Comparison of ENCODE assay signal across 30 cellular contexts in genomic region chr2:240551809-240552208, GRCh38. TPM values are rescaled to one million over a fixed set of nuclear protein-coding genes. Genes with fewer than 3 reads are reported as not detected.
A peak's percentile ranks its signal among the peaks of the same experiment; 100 is the strongest.
DNase-seq lines count a peak whose midpoint lies in the region; ATAC-seq and TF ChIP-seq lines count a peak whose summit lies in the region.
"Had no signal": no experiment of that assay in that cellular context is flagged by ENCODE, and none has a peak within 500 bp of the region (broad histone marks: within the 10 kb centered on the region; RNA-seq: fewer than 3 reads in every experiment).

No MANE protein-coding gene starts in this region.

- peaks cover 14% of the 10 kb centered on the region for H3K36me3 ChIP-seq in CD8-positive, alpha-beta T cell (ENCODE audit: insufficient read depth, low read length)

- CTCF ChIA-PET in activated CD8-positive, alpha-beta T cell treated with anti-CD3 and anti-CD28 coated beads, Interleukin-2, amount 10 ng/mL, durations not matched to agents 7 days and 5 days (lab: Charles Lee) = interaction anchor here (1.4 to 4.2 kb wide), 2 partner anchors 14 to 38 kb away, joined by 7 to 16 read pairs; no protein-coding TSS in a partner anchor
- CTCF ChIA-PET in CD8-positive, alpha-beta T cell (lab: Charles Lee) = interaction anchor here (0.7 to 1.9 kb wide), 2 partner anchors 38 to 43 kb away, joined by 3 to 9 read pairs; no protein-coding TSS in a partner anchor

- no peak for ATAC-seq in stimulated activated naive CD8-positive, alpha-beta T cell treated with anti-CD3 and anti-CD28 coated beads, Interleukin-15, amount 100 ng/mL, for 72 hours
- ATAC-seq in activated CD8-positive, alpha-beta T cell treated with anti-CD3 and anti-CD28 coated beads, Interleukin-2, amount 10 ng/mL, durations not matched to agents 7 days and 5 days = no peak
- peak; percentile 79 to 82 for ATAC-seq in naive B cell (ENCODE audit: low read depth in 2 of 2)
- ATAC-seq in HG03342 (IDR thresholded peaks at IDR 0.05; ENCODE audit: unreplicated experiment) = no peak
- ATAC-seq in SK-N-SH treated with all-trans-retinoic acid at 6 μM for 48 hours = no peak
- no peak for ATAC-seq in CD8-positive, alpha-beta T cell
- ATAC-seq: gastroesophageal sphincter, left lobe of liver had no signal

- no peaks in the 10 kb centered on the region for H3K27me3 ChIP-seq in CD8-positive, alpha-beta T cell (ENCODE audit: insufficient read depth, low read length)
- H3K27me3 ChIP-seq: SJSA1 had no signal

- POLR2A ChIA-PET in activated CD8-positive, alpha-beta T cell treated with anti-CD3 and anti-CD28 coated beads, Interleukin-2, amount 10 ng/mL, durations not matched to agents 7 days and 5 days (lab: Charles Lee) = interaction anchor here (0.9 to 1.0 kb wide), 2 partner anchors 9 to 69 kb away, joined by 3 read pairs; no protein-coding TSS in a partner anchor
- POLR2A ChIA-PET in CD8-positive, alpha-beta T cell (lab: Charles Lee) = interaction anchor here (0.9 to 1.0 kb wide), 2 partner anchors 9 to 14 kb away, joined by 3 read pairs; partner anchors contain the start of gene DUSP28

- H3K9me3 ChIP-seq in CD8-positive, alpha-beta T cell (ENCODE audit: low read length) = no peaks in the 10 kb centered on the region
- H3K9me3 ChIP-seq: gastroesophageal sphincter, sigmoid colon, SJSA1 had no signal

- H3K4me3 ChIP-seq in CD8-positive, alpha-beta T cell (ENCODE audit: low read depth, low read length) = no peak overlapping the region
- H3K4me3 ChIP-seq: gastroesophageal sphincter, sigmoid colon, SJSA1 had no signal

- peaks cover 5% of the 10 kb centered on the region for H3K4me1 ChIP-seq in CD8-positive, alpha-beta T cell (ENCODE audit: insufficient read depth, low read length)

- peaks cover 16% of the 10 kb centered on the region for H3K4me1 Mint-ChIP-seq in stimulated activated naive CD8-positive, alpha-beta T cell treated with anti-CD3 and anti-CD28 coated beads, Interleukin-15, Interleukin-2, amounts not matched to agents 100 ng/mL and 50 ng/mL, for 24 hours (ENCODE audit: low read depth)
- peaks cover 29% of the 10 kb centered on the region for H3K4me1 Mint-ChIP-seq in stimulated activated naive CD8-positive, alpha-beta T cell treated with anti-CD3 and anti-CD28 coated beads, Interleukin-15, amount 100 ng/mL, for 72 hours
- peaks cover 6% of the 10 kb centered on the region for H3K4me1 Mint-ChIP-seq in activated CD8-positive, alpha-beta T cell treated with anti-CD3 and anti-CD28 coated beads, Interleukin-2, amount 10 ng/mL, durations not matched to agents 7 days and 5 days (ENCODE audit: low read depth)
- H3K4me1 Mint-ChIP-seq in naive B cell = peaks cover 27 to 38% (median 29%) of the 10 kb centered on the region in 3 donors
- peaks cover 11% of the 10 kb centered on the region for H3K4me1 Mint-ChIP-seq in CD8-positive, alpha-beta T cell (ENCODE audit: low read depth)

- H3K27ac Mint-ChIP-seq in stimulated activated naive CD8-positive, alpha-beta T cell treated with anti-CD3 and anti-CD28 coated beads, Interleukin-15, Interleukin-2, amounts not matched to agents 100 ng/mL and 50 ng/mL, for 24 hours = peak overlapping the region; percentile 85
- no peak overlapping the region for H3K27ac Mint-ChIP-seq in stimulated activated naive CD8-positive, alpha-beta T cell treated with anti-CD3 and anti-CD28 coated beads, Interleukin-15, amount 100 ng/mL, for 72 hours
- no peak overlapping the region for H3K27ac Mint-ChIP-seq in activated CD8-positive, alpha-beta T cell treated with anti-CD3 and anti-CD28 coated beads, Interleukin-2, amount 10 ng/mL, durations not matched to agents 7 days and 5 days
- H3K27ac Mint-ChIP-seq in naive B cell = peak overlapping the region; percentile 39 to 92 (median 77)
- H3K27ac Mint-ChIP-seq in CD8-positive, alpha-beta T cell = no peak overlapping the region
- H3K27ac Mint-ChIP-seq: activated naive CD8-positive, alpha-beta T cell; progenitor cell of endocrine pancreas; type B pancreatic cell had no signal

- peaks cover 6% of the 10 kb centered on the region for H3K9me3 Mint-ChIP-seq in stimulated activated naive CD8-positive, alpha-beta T cell treated with anti-CD3 and anti-CD28 coated beads, Interleukin-15, Interleukin-2, amounts not matched to agents 100 ng/mL and 50 ng/mL, for 24 hours
- H3K9me3 Mint-ChIP-seq in stimulated activated naive CD8-positive, alpha-beta T cell treated with anti-CD3 and anti-CD28 coated beads, Interleukin-15, amount 100 ng/mL, for 72 hours = peaks cover 11 to 17% of the 10 kb centered on the region in 2 donors
- peaks cover 4% of the 10 kb centered on the region for H3K9me3 Mint-ChIP-seq in activated CD8-positive, alpha-beta T cell treated with anti-CD3 and anti-CD28 coated beads, Interleukin-2, amount 10 ng/mL, durations not matched to agents 7 days and 5 days (ENCODE audit: insufficient read depth)
- H3K9me3 Mint-ChIP-seq in naive B cell = no peaks in the 10 kb centered on the region
- H3K9me3 Mint-ChIP-seq in CD8-positive, alpha-beta T cell = peaks cover 3% of the 10 kb centered on the region

- no peak for DNase-seq in stimulated activated naive CD8-positive, alpha-beta T cell treated with anti-CD3 and anti-CD28 coated beads, Interleukin-15, amount 100 ng/mL, for 72 hours
- DNase-seq in activated CD8-positive, alpha-beta T cell treated with anti-CD3 and anti-CD28 coated beads, Interleukin-2, amount 10 ng/mL, durations not matched to agents 7 days and 5 days = peak; percentile 5
- DNase-seq in naive B cell = peak; percentile 25
- no peak for DNase-seq in hepatic stellate cell (ENCODE audit: low spot score)
- no peak for DNase-seq in CD8-positive, alpha-beta T cell
- DNase-seq: aorta; C1 segment of cervical spinal cord; DMS79 treated with DMSO at 0.1 percent for 48 hours; effector CD4-positive, alpha-beta T cell; hippocampal formation; KBM-7; NCI-H1105; NCI-H187 treated with DMSO at 0.1 percent for 48 hours; NCI-H2171 treated with DMSO at 0.1 percent for 48 hours; NCI-H510A; sigmoid colon; stimulated activated CD4-positive, alpha-beta T cell treated with anti-CD3 and anti-CD28 coated beads, Interleukin-12 subunit alpha, Interleukin-12 subunit beta, amount 100 ng/mL, for 4 hours; stimulated activated CD4-positive, alpha-beta T cell treated with anti-CD3 and anti-CD28 coated beads, Interleukin-2, amount 100 ng/mL, for 48 hours; T1000 had no signal

- intact Hi-C loops in CD8-positive, alpha-beta T cell (cut with DNase I, micrococcal nuclease) = no loop called here

- no peak overlapping the region for H3K4me3 Mint-ChIP-seq in stimulated activated naive CD8-positive, alpha-beta T cell treated with anti-CD3 and anti-CD28 coated beads, Interleukin-15, Interleukin-2, amounts not matched to agents 100 ng/mL and 50 ng/mL, for 24 hours
- no peak overlapping the region for H3K4me3 Mint-ChIP-seq in stimulated activated naive CD8-positive, alpha-beta T cell treated with anti-CD3 and anti-CD28 coated beads, Interleukin-15, amount 100 ng/mL, for 72 hours
- H3K4me3 Mint-ChIP-seq in activated CD8-positive, alpha-beta T cell treated with anti-CD3 and anti-CD28 coated beads, Interleukin-2, amount 10 ng/mL, durations not matched to agents 7 days and 5 days = no peak overlapping the region
- peak overlapping the region in 6 of 8 donors; percentile 1 to 82 (median 52) for H3K4me3 Mint-ChIP-seq in naive B cell
- H3K4me3 Mint-ChIP-seq in CD8-positive, alpha-beta T cell = no peak overlapping the region
- H3K4me3 Mint-ChIP-seq: activated naive CD8-positive, alpha-beta T cell; type B pancreatic cell had no signal

- no peaks in the 10 kb centered on the region for H3K27me3 Mint-ChIP-seq in stimulated activated naive CD8-positive, alpha-beta T cell treated with anti-CD3 and anti-CD28 coated beads, Interleukin-15, Interleukin-2, amounts not matched to agents 100 ng/mL and 50 ng/mL, for 24 hours
- H3K27me3 Mint-ChIP-seq in stimulated activated naive CD8-positive, alpha-beta T cell treated with anti-CD3 and anti-CD28 coated beads, Interleukin-15, amount 100 ng/mL, for 72 hours = no peaks in the 10 kb centered on the region
- no peaks in the 10 kb centered on the region for H3K27me3 Mint-ChIP-seq in activated CD8-positive, alpha-beta T cell treated with anti-CD3 and anti-CD28 coated beads, Interleukin-2, amount 10 ng/mL, durations not matched to agents 7 days and 5 days (ENCODE audit: low read depth)
- H3K27me3 Mint-ChIP-seq in naive B cell = no peaks in the 10 kb centered on the region
- no peaks in the 10 kb centered on the region for H3K27me3 Mint-ChIP-seq in CD8-positive, alpha-beta T cell (ENCODE audit: low read depth)
- H3K27me3 Mint-ChIP-seq: activated naive CD8-positive, alpha-beta T cell; progenitor cell of endocrine pancreas; type B pancreatic cell had no signal

- no peak overlapping the region for H3K27ac ChIP-seq in CD8-positive, alpha-beta T cell (ENCODE audit: low read depth, low read length)
- H3K27ac ChIP-seq: gastroesophageal sphincter, HL-60, RWPE1, sigmoid colon, SJSA1 had no signal

- TF ChIP-seq CTCF in CD8-positive, alpha-beta T cell (IDR thresholded peaks at IDR 0.05) = no peak

- peaks cover 47% of the 10 kb centered on the region for H3K36me3 Mint-ChIP-seq in stimulated activated naive CD8-positive, alpha-beta T cell treated with anti-CD3 and anti-CD28 coated beads, Interleukin-15, Interleukin-2, amounts not matched to agents 100 ng/mL and 50 ng/mL, for 24 hours (ENCODE audit: low read depth)
- H3K36me3 Mint-ChIP-seq in activated CD8-positive, alpha-beta T cell treated with anti-CD3 and anti-CD28 coated beads, Interleukin-2, amount 10 ng/mL, durations not matched to agents 7 days and 5 days (ENCODE audit: low read depth) = peaks cover 52% of the 10 kb centered on the region
- H3K36me3 Mint-ChIP-seq in naive B cell = peaks cover 0 to 8% of the 10 kb centered on the region in 2 donors
- peaks cover 44% of the 10 kb centered on the region for H3K36me3 Mint-ChIP-seq in CD8-positive, alpha-beta T cell

RNA-seq across cellular contexts. Expression of gene ANKMY1, which starts 6.0 kb away (rescaled TPM):
- 10 to 100 TPM; 27.9 to 33.3 TPM for total RNA-seq in activated CD8-positive, alpha-beta T cell treated with anti-CD3 and anti-CD28 coated beads, Interleukin-2, amount 10 ng/mL, durations not matched to agents 7 days and 5 days
- polyA plus RNA-seq in naive B cell (ENCODE audit: low read depth in 6 of 6) = 10 to 100 TPM in 2 of 6 donors, 1 to 10 TPM in 4; 5.8 to 21.1 (median 8.9) TPM
- total RNA-seq in CD8-positive, alpha-beta T cell = 10 to 100 TPM; 23.4 to 23.9 TPM

RNA-seq across cellular contexts. Expression of gene DUSP28, which starts 8.3 kb away (rescaled TPM):
- total RNA-seq in activated CD8-positive, alpha-beta T cell treated with anti-CD3 and anti-CD28 coated beads, Interleukin-2, amount 10 ng/mL, durations not matched to agents 7 days and 5 days = 1 to 10 TPM; 6.8 to 8.1 TPM
- 10 to 100 TPM; 20.5 to 39.0 (median 24.7) TPM for polyA plus RNA-seq in naive B cell (ENCODE audit: low read depth in 6 of 6)
- 10 to 100 TPM; 16.4 to 17.3 TPM for total RNA-seq in CD8-positive, alpha-beta T cell

RNA-seq across cellular contexts. Expression of gene RNPEPL1, which starts 16.5 kb away (rescaled TPM):
- 100 to 1,000 TPM; 110 to 113 TPM for total RNA-seq in activated CD8-positive, alpha-beta T cell treated with anti-CD3 and anti-CD28 coated beads, Interleukin-2, amount 10 ng/mL, durations not matched to agents 7 days and 5 days
- polyA plus RNA-seq in naive B cell (ENCODE audit: low read depth in 6 of 6) = 10 to 100 TPM; 15.6 to 44.3 (median 28.3) TPM
- 10 to 100 TPM; 73.3 to 75.0 TPM for total RNA-seq in CD8-positive, alpha-beta T cell

RNA-seq across cellular contexts. Expression of gene CAPN10, which starts 34.7 kb away (rescaled TPM):
- total RNA-seq in activated CD8-positive, alpha-beta T cell treated with anti-CD3 and anti-CD28 coated beads, Interleukin-2, amount 10 ng/mL, durations not matched to agents 7 days and 5 days = 10 to 100 TPM; 53.0 to 61.2 TPM
- polyA plus RNA-seq in naive B cell (ENCODE audit: low read depth in 6 of 6) = 10 to 100 TPM in 1 of 6 donors, 1 to 10 TPM in 5; 1.4 to 19.0 (median 7.5) TPM
- total RNA-seq in CD8-positive, alpha-beta T cell = 10 to 100 TPM; 65.9 to 68.9 TPM

Comparison
In these comparisons a context has a peak if more than half of its experiments do, and no peak if none do; other contexts are left out.
1. H3K27ac Mint-ChIP-seq: peak in stimulated activated naive CD8-positive, alpha-beta T cell treated with anti-CD3 and anti-CD28 coated beads, Interleukin-15, Interleukin-2, amounts not matched to agents 100 ng/mL and 50 ng/mL, for 24 hours (single experiment) and naive B cell (6 of 6); none in stimulated activated naive CD8-positive, alpha-beta T cell treated with anti-CD3 and anti-CD28 coated beads, Interleukin-15, amount 100 ng/mL, for 72 hours (0 of 2), activated CD8-positive, alpha-beta T cell treated with anti-CD3 and anti-CD28 coated beads, Interleukin-2, amount 10 ng/mL, durations not matched to agents 7 days and 5 days (single experiment) and CD8-positive, alpha-beta T cell (single experiment).
2. H3K4me3 Mint-ChIP-seq: peak in naive B cell (6 of 8); none in stimulated activated naive CD8-positive, alpha-beta T cell treated with anti-CD3 and anti-CD28 coated beads, Interleukin-15, Interleukin-2, amounts not matched to agents 100 ng/mL and 50 ng/mL, for 24 hours (single experiment), stimulated activated naive CD8-positive, alpha-beta T cell treated with anti-CD3 and anti-CD28 coated beads, Interleukin-15, amount 100 ng/mL, for 72 hours (0 of 2), activated CD8-positive, alpha-beta T cell treated with anti-CD3 and anti-CD28 coated beads, Interleukin-2, amount 10 ng/mL, durations not matched to agents 7 days and 5 days (single experiment) and CD8-positive, alpha-beta T cell (single experiment).
3. ATAC-seq: peak in naive B cell (2 of 2); none in stimulated activated naive CD8-positive, alpha-beta T cell treated with anti-CD3 and anti-CD28 coated beads, Interleukin-15, amount 100 ng/mL, for 72 hours (single experiment), activated CD8-positive, alpha-beta T cell treated with anti-CD3 and anti-CD28 coated beads, Interleukin-2, amount 10 ng/mL, durations not matched to agents 7 days and 5 days (single experiment), HG03342 (single experiment), SK-N-SH treated with all-trans-retinoic acid at 6 μM for 48 hours (single experiment) and CD8-positive, alpha-beta T cell (single experiment).
4. DNase-seq: peak in activated CD8-positive, alpha-beta T cell treated with anti-CD3 and anti-CD28 coated beads, Interleukin-2, amount 10 ng/mL, durations not matched to agents 7 days and 5 days (single experiment) and naive B cell (single experiment); none in stimulated activated naive CD8-positive, alpha-beta T cell treated with anti-CD3 and anti-CD28 coated beads, Interleukin-15, amount 100 ng/mL, for 72 hours (0 of 2), hepatic stellate cell (single experiment) and CD8-positive, alpha-beta T cell (0 of 7).